ENCODE assay signal across 23 cellular contexts in genomic region chr4:119585771-119586170, GRCh38. TPM values are rescaled to one million over a fixed set of nuclear protein-coding genes. Genes with fewer than 3 reads are reported as not detected.
DNase-seq lines count a peak whose midpoint lies in the region; ATAC-seq and TF ChIP-seq lines count a peak whose summit lies in the region.
"Had no signal": no experiment of that assay in that cellular context is flagged by ENCODE, and none has a peak within 500 bp of the region (broad histone marks: within the 10 kb centered on the region; RNA-seq: fewer than 3 reads in every experiment).

No MANE protein-coding gene starts in this region.

- no peak; the same call in 1 of the 2 replicates for ATAC-seq in PC-3
- no peak for ATAC-seq in HG03442 (IDR thresholded peaks at IDR 0.05; ENCODE audit: unreplicated experiment)
- ATAC-seq in HG03565 (IDR thresholded peaks at IDR 0.05; ENCODE audit: unreplicated experiment) = no peak
- no peak for ATAC-seq in HG02678 (IDR thresholded peaks at IDR 0.05; ENCODE audit: unreplicated experiment)
- ATAC-seq in HG03025 (IDR thresholded peaks at IDR 0.05; ENCODE audit: low FRiP score, unreplicated experiment) = no peak
- ATAC-seq: activated CD8-positive, alpha-beta T cell treated with anti-CD3 and anti-CD28 coated beads, Interleukin-2, amount 10 ng/mL, durations not matched to agents 7 days and 5 days; HCT116; HepG2; mucosa of descending colon had no signal

- H3K36me3 ChIP-seq in PC-3 (ENCODE audit: low read depth, low read length) = no peaks in the 10 kb centered on the region
- H3K36me3 ChIP-seq: prostate gland, suprapubic skin, vagina had no signal

- no peak overlapping the region for H3K4me2 ChIP-seq in PC-3 (ENCODE audit: low read length)

- 0 out of 2 replicates have a peak, but pooled peaks cover 3% of the 10 kb centered on the region for H3K4me1 ChIP-seq in PC-3 (ENCODE audit: insufficient read depth, low read length)
- H3K4me1 ChIP-seq: prostate gland, suprapubic skin had no signal

- CTCF ChIA-PET in PC-3 (lab: Charles Lee) = no interaction called here

- H3K9me3 ChIP-seq in PC-3 (ENCODE audit: low read length) = no peaks in the 10 kb centered on the region
- H3K9me3 ChIP-seq: mucosa of descending colon, prostate gland, suprapubic skin, vagina had no signal

- no peaks in the 10 kb centered on the region for H3K27me3 ChIP-seq in PC-3 (ENCODE audit: low read length)
- H3K27me3 ChIP-seq: suprapubic skin, vagina had no signal

- no peaks in the 10 kb centered on the region for H3K9me2 ChIP-seq in PC-3 (replicated peaks; ENCODE audit: low read length)

- H2AFZ ChIP-seq in PC-3 (ENCODE audit: low read length) = no peak overlapping the region

- no TSS peak for BruUV-seq in PC-3 (replicated peaks; lab: Mats Ljungman, UMichigan)

- no peak for TF ChIP-seq CTCF in PC-3 (conservative IDR thresholded peaks at IDR 0.05; ENCODE audit: low read depth, low read length)
- no peak for TF ChIP-seq CTCF in epithelial cell of esophagus (IDR thresholded peaks at IDR 0.05; ENCODE audit: insufficient read depth, low read depth, low read length, missing control alignments)

- H3K9ac ChIP-seq in PC-3 (ENCODE audit: low read length) = no peak overlapping the region

- no peaks in the 10 kb centered on the region for H4K20me1 ChIP-seq in PC-3 (ENCODE audit: low read length)

- peak; percentile 54 for DNase-seq in ELR (ENCODE audit: low read depth)
- peak; percentile 53 for DNase-seq in PC-3
- peak; percentile 46 for DNase-seq in epithelial cell of esophagus (ENCODE audit: low read depth)
- DNase-seq in non-pigmented ciliary epithelial cell (ENCODE audit: low read depth) = peak; percentile 72
- DNase-seq: activated CD8-positive, alpha-beta T cell treated with anti-CD3 and anti-CD28 coated beads, Interleukin-2, amount 10 ng/mL, durations not matched to agents 7 days and 5 days; caudate nucleus; dermis blood vessel endothelial cell; mucosa of descending colon; NCI-H1436 treated with DMSO at 0.1 percent for 48 hours; NCI-H2171; NCI-H774; SHP77; stimulated activated CD4-positive, alpha-beta T cell treated with anti-CD3 and anti-CD28 coated beads, Interleukin-1b, Interleukin-23, amount 100 ng/mL, for 48 hours; T1000 had no signal

- POLR2A ChIA-PET in PC-3 (lab: Charles Lee; ENCODE audit: unreplicated experiment) = no interaction called here

- H3F3A ChIP-seq in PC-3 (ENCODE audit: low read length, unreplicated experiment) = no peaks in the 10 kb centered on the region

- H3K4me3 ChIP-seq in PC-3 (ENCODE audit: low read length) (no peak overlapping the region), epithelial cell of esophagus (ENCODE audit: low read length) (no peak overlapping the region)
- H3K4me3 ChIP-seq: mucosa of descending colon, prostate gland, suprapubic skin, vagina had no signal

- H3K27ac ChIP-seq in PC-3 (ENCODE audit: low read length) = no peak overlapping the region; the same call in 1 of the 2 replicates
- H3K27ac ChIP-seq: prostate gland, suprapubic skin, vagina had no signal

- no peaks in the 10 kb centered on the region for H3K79me2 ChIP-seq in PC-3 (ENCODE audit: low read length)

- intact Hi-C loops in PC-3 (cut with micrococcal nuclease) = no loop called here

RNA-seq across cellular contexts. Expression of gene PDE5A, which starts 42.8 kb away (rescaled TPM):
- total RNA-seq in PC-3 (2014; rRNA removed) = 8.1 and 11.5 TPM in 2 replicates
